ENCODE assay signal across 21 cellular contexts in the genomic region with DNA sequence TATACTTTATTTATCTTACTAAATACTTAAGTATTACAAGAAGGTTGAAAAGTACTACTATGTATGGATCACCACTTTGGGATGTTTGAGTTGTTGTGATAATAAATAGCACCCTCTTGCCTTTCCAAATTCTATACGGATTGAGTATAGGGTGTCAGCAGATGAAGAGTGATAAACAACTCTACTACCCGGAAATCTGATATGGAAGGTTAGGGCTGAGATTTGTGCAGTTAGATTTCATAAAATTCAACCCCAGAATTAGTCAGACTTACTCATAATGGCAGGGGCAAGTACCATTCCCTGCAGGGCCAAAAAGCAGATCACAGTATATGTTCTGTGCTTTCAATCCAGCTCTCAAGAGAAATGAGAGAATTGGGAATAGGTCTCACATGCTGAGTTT.
DNase-seq lines count a peak whose midpoint lies in the region; ATAC-seq and TF ChIP-seq lines count a peak whose summit lies in the region.
"Had no signal": no experiment of that assay in that cellular context is flagged by ENCODE, and none has a peak within 500 bp of the region (broad histone marks: within the 10 kb centered on the region; RNA-seq: fewer than 3 reads in every experiment).

No MANE protein-coding gene starts in this region.

- peaks cover 6% of the 10 kb centered on the region for H3K9me3 ChIP-seq in IMR-90 (ENCODE audit: control insufficient read depth, insufficient read depth, low read length)
- H3K9me3 ChIP-seq: SK-N-SH had no signal

- in situ Hi-C loops in IMR-90 (cut with MboI; ENCODE audit: low sequenced_read_pairs) = no loop called here

- no peak overlapping the region for H3K4ac ChIP-seq in IMR-90 (ENCODE audit: low read depth, low read length)

- H2AFZ ChIP-seq in IMR-90 (replicated peaks; ENCODE audit: low read length, poor library complexity) = no peak overlapping the region

- H3K36me3 ChIP-seq in IMR-90 (ENCODE audit: control insufficient read depth, insufficient read depth, low read length) = no peaks in the 10 kb centered on the region

- peaks cover 6% of the 10 kb centered on the region for H3K4me1 ChIP-seq in IMR-90 (ENCODE audit: control insufficient read depth, insufficient read depth, low read length)

- BruUV-seq in IMR-90 (replicated peaks; lab: Mats Ljungman, UMichigan) = no TSS peak

- H3K56ac ChIP-seq in IMR-90 (ENCODE audit: extremely low read depth, insufficient read depth, low read length) = no peak overlapping the region

- peak overlapping the region; percentile 59; the same call in 1 of the 2 replicates for H3K27ac ChIP-seq in IMR-90 (ENCODE audit: insufficient read depth, low read length)

- H3K4me3 ChIP-seq in IMR-90 (ENCODE audit: insufficient read depth, low read depth, low read length) (no peak overlapping the region), epithelial cell of esophagus (ENCODE audit: low read length) (no peak overlapping the region)
- H3K4me3 ChIP-seq: GM12878 had no signal

- H3K23ac ChIP-seq in IMR-90 (ENCODE audit: low read depth, low read length) = no peak overlapping the region

- TF ChIP-seq POLR2A in IMR-90 (IDR thresholded peaks at IDR 0.05; ENCODE audit: low read depth, low read length) = no peak

- no peak overlapping the region for H3K18ac ChIP-seq in IMR-90 (ENCODE audit: low read depth, low read length)

- 0 out of 2 replicates have a peak overlapping the region, but pooled peaks have one; percentile 27 for H2BK20ac ChIP-seq in IMR-90 (ENCODE audit: low read depth, low read length)

- dilution Hi-C loops in IMR-90 (cut with HindIII; ENCODE audit: low sequenced_read_pairs, unreplicated experiment) = no loop called here

- no peaks in the 10 kb centered on the region for H4K20me1 ChIP-seq in IMR-90 (ENCODE audit: insufficient read depth, low read length)

- no peak overlapping the region for H4K5ac ChIP-seq in IMR-90 (ENCODE audit: low read depth, low read length)

- DNase-seq in EL (peak; percentile 66), IMR-90 (peak; percentile 90), epithelial cell of esophagus (ENCODE audit: low read depth) (peak; percentile 32), GOT3 (lab: John Stamatoyannopoulos, UW) (no peak), NCI-H1694 (lab: John Stamatoyannopoulos, UW) (no peak)
- DNase-seq: ACHN, AML-193, DMS 273 treated with DMSO at 0.1 percent for 48 hours, DND-41, GF-D8, Kasumi-1, NCI-H1092 treated with DMSO at 0.1 percent for 48 hours, NCI-H146, NCI-H2081, NCI-H446 treated with DMSO at 0.1 percent for 48 hours, NCI-H748 treated with DMSO at 0.1 percent for 48 hours, SHP77, SK-N-SH had no signal

- WGBS in IMR-90 (ENCODE audit: extremely low coverage in 2 of 2, insufficient read length in 1 of 2), 2 experiments = no CpG with 5 or more reads among the region's 2 CpGs

- H2AK9ac ChIP-seq in IMR-90 (replicated peaks; ENCODE audit: low read depth, low read length, poor library complexity) = no peak overlapping the region

- H3K9me1 ChIP-seq in IMR-90 (ENCODE audit: insufficient read depth, low read length) = peaks cover 8% of the 10 kb centered on the region; the same call in 1 of the 2 replicates

- H3K4me2 ChIP-seq in IMR-90 (ENCODE audit: low read depth, low read length) = no peak overlapping the region
- H3K4me2 ChIP-seq: SK-N-SH had no signal

- no peak for TF ChIP-seq RAD21 in IMR-90 (IDR thresholded peaks at IDR 0.05; ENCODE audit: low read length)

- H2BK120ac ChIP-seq in IMR-90 (ENCODE audit: low read depth, low read length) = peak overlapping the region; percentile 33; the same call in 1 of the 2 replicates

- no peak overlapping the region for H2BK15ac ChIP-seq in IMR-90 (ENCODE audit: low read depth, low read length)

- POLR2A ChIA-PET in IMR-90 (lab: Charles Lee; ENCODE audit: unreplicated experiment) = no interaction called here

- H3K14ac ChIP-seq in IMR-90 (replicated peaks; ENCODE audit: low read depth, low read length) = no peak overlapping the region

- intact Hi-C loops in IMR-90 (cut with micrococcal nuclease) = no loop called here

- H3K27me3 ChIP-seq in IMR-90 (ENCODE audit: control insufficient read depth, insufficient read depth, low read length) = no peaks in the 10 kb centered on the region

- no peak overlapping the region for H3K9ac ChIP-seq in IMR-90 (ENCODE audit: low read depth, low read length)
- H3K9ac ChIP-seq: SK-N-SH had no signal

- H2AK5ac ChIP-seq in IMR-90 (ENCODE audit: low read depth, low read length) = no peak overlapping the region

- H2BK5ac ChIP-seq in IMR-90 (ENCODE audit: low read depth, low read length, poor library complexity, severe bottlenecking) = peak overlapping the region; percentile 56

- H4K91ac ChIP-seq in IMR-90 (ENCODE audit: insufficient read depth, low read depth, low read length) = no peak overlapping the region

- no peak for TF ChIP-seq CTCF in IMR-90 (conservative IDR thresholded peaks at IDR 0.05; ENCODE audit: low read depth, low read length)
- TF ChIP-seq CTCF in epithelial cell of esophagus (IDR thresholded peaks at IDR 0.05; ENCODE audit: insufficient read depth, low read depth, low read length, missing control alignments) = no peak

- H4K8ac ChIP-seq in IMR-90 (ENCODE audit: low read depth in 2 of 2, low read length in 2 of 2) = 0 out of 4 replicates have a peak overlapping the region, but pooled peaks of 1 of the 2 experiments have one; percentile 49

- no peaks in the 10 kb centered on the region for H3K79me1 ChIP-seq in IMR-90 (ENCODE audit: low read depth in 1 of 2, low read length in 2 of 2)

- ATAC-seq in IMR-90 (ENCODE audit: low read depth) = peak; percentile 81
- ATAC-seq in esophagus mucosa = no peak
- ATAC-seq in GM19467 (IDR thresholded peaks at IDR 0.05; ENCODE audit: unreplicated experiment) = no peak
- ATAC-seq: GM12878 had no signal

- CTCF ChIA-PET in IMR-90 (lab: Yijun Ruan, JAX) = no interaction called here

TF ChIP-seq in IMR-90, 13 proteins besides CTCF, POLR2A, EP300 and RAD21:
- no peak for TF ChIP-seq BHLHE40 (IDR thresholded peaks at IDR 0.05; ENCODE audit: low read depth, low read length)
- TF ChIP-seq NFE2L2 (IDR thresholded peaks at IDR 0.05; ENCODE audit: low read depth, low read length) = no peak
- TF ChIP-seq SMC3 (IDR thresholded peaks at IDR 0.05; ENCODE audit: low read depth, low read length) = no peak
- no peak for TF ChIP-seq MAZ (IDR thresholded peaks at IDR 0.05; ENCODE audit: borderline replicate concordance, low read depth, low read length)
- TF ChIP-seq, protein P1, sequence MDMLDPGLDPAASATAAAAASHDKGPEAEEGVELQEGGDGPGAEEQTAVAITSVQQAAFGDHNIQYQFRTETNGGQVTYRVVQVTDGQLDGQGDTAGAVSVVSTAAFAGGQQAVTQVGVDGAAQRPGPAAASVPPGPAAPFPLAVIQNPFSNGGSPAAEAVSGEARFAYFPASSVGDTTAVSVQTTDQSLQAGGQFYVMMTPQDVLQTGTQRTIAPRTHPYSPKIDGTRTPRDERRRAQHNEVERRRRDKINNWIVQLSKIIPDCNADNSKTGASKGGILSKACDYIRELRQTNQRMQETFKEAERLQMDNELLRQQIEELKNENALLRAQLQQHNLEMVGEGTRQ (IDR thresholded peaks at IDR 0.05; ENCODE audit: low read depth, low read length) = no peak

Comparison
In these comparisons a context has a peak if more than half of its experiments do, and no peak if none do; other contexts are left out.
1. DNase-seq: peak in EL (single experiment), IMR-90 (single experiment) and epithelial cell of esophagus (single experiment); none in GOT3 (single experiment) and NCI-H1694 (single experiment).